ENCODE assay signal across 10 cellular contexts in genomic region chr13:99214232-99214631, GRCh38. TPM values are rescaled to one million over a fixed set of nuclear protein-coding genes. Genes with fewer than 3 reads are reported as not detected.
A peak's percentile ranks its signal among the peaks of the same experiment; 100 is the strongest.
DNase-seq lines count a peak whose midpoint lies in the region; ATAC-seq lines count a peak whose summit lies in the region.
"Had no signal": no experiment of that assay in that cellular context is flagged by ENCODE, and none has a peak within 500 bp of the region (broad histone marks: within the 10 kb centered on the region; RNA-seq: fewer than 3 reads in every experiment).

No MANE protein-coding gene starts in this region.

- H3K27me3 Mint-ChIP-seq in activated T-cell treated with anti-CD3 and anti-CD28 coated beads, Interleukin-2, amount 50 U/mL, for 24 hours: no peaks in the 10 kb centered on the region

- ATAC-seq in GM18907 (IDR thresholded peaks at IDR 0.05; ENCODE audit: unreplicated experiment) (peak; percentile 65), HG02981 (IDR thresholded peaks at IDR 0.05; ENCODE audit: unreplicated experiment) (peak; percentile 80), GM18520 (IDR thresholded peaks at IDR 0.05; ENCODE audit: unreplicated experiment) (no peak)

- no peaks in the 10 kb centered on the region for H3K9me3 Mint-ChIP-seq in activated T-cell treated with anti-CD3 and anti-CD28 coated beads, Interleukin-2, amount 50 U/mL, for 24 hours

- H3K27ac Mint-ChIP-seq in activated T-cell treated with anti-CD3 and anti-CD28 coated beads, Interleukin-2, amount 50 U/mL, for 24 hours: peak overlapping the region; percentile 95

- H3K4me3 Mint-ChIP-seq in activated T-cell treated with anti-CD3 and anti-CD28 coated beads, Interleukin-2, amount 50 U/mL, for 24 hours: peak overlapping the region; percentile 82

- peak; percentile 60 for DNase-seq in activated T-cell treated with anti-CD3 and anti-CD28 coated beads, Interleukin-2, amount 50 U/mL, for 24 hours
- DNase-seq in stimulated activated CD4-positive, alpha-beta T cell treated with anti-CD3 and anti-CD28 coated beads, Interleukin-1b, Interleukin-23, amount 100 ng/mL, for 4 hours (ENCODE audit: low read depth in 2 of 2): peak; percentile 28 to 37
- DNase-seq in SKM-1 (lab: John Stamatoyannopoulos, UW; ENCODE audit: unreplicated experiment): no peak
- DNase-seq in 8988T: no peak
- no peak for DNase-seq in SK-N-DZ (ENCODE audit: low spot score)
- DNase-seq: activated CD4-positive, CD25-positive, alpha-beta regulatory T cell treated with anti-CD3 and anti-CD28 coated beads, Interleukin-2, amount 50 U/mL, for 72 hours; HCEC 1CT had no signal

- peaks cover 87% of the 10 kb centered on the region for H3K4me1 Mint-ChIP-seq in activated T-cell treated with anti-CD3 and anti-CD28 coated beads, Interleukin-2, amount 50 U/mL, for 24 hours (ENCODE audit: low read depth)

- peaks cover 62% of the 10 kb centered on the region for H3K36me3 Mint-ChIP-seq in activated T-cell treated with anti-CD3 and anti-CD28 coated beads, Interleukin-2, amount 50 U/mL, for 24 hours (ENCODE audit: low read depth)

RNA-seq across cellular contexts. Expression of gene UBAC2, which starts 13.6 kb away (rescaled TPM):
- polyA plus RNA-seq in SK-N-DZ (2014; cell fraction: cytosol; rRNA removed): 74.0 and 78.5 TPM in 2 replicates
- polyA plus RNA-seq in SK-N-DZ (2014; cell fraction: nucleus; rRNA removed): 30.1 and 32.7 TPM in 2 replicates

RNA-seq across cellular contexts. Expression of gene GPR18, which starts 43.9 kb away (rescaled TPM):
- not detected in 2 replicates for polyA plus RNA-seq in SK-N-DZ (2014; cell fraction: cytosol; rRNA removed)
- polyA plus RNA-seq in SK-N-DZ (2014; cell fraction: nucleus; rRNA removed): not detected in 2 replicates

Comparison
In these comparisons a context has a peak if more than half of its experiments do, and no peak if none do; other contexts are left out.
1. DNase-seq: peak in activated T-cell treated with anti-CD3 and anti-CD28 coated beads, Interleukin-2, amount 50 U/mL, for 24 hours (single experiment) and stimulated activated CD4-positive, alpha-beta T cell treated with anti-CD3 and anti-CD28 coated beads, Interleukin-1b, Interleukin-23, amount 100 ng/mL, for 4 hours (2 of 2); none in SKM-1 (single experiment), 8988T (single experiment) and SK-N-DZ (single experiment).